ENCODE assay signal across 7 cellular contexts in genomic region chr1:16905112-16905855, GRCh38. TPM values are rescaled to one million over a fixed set of nuclear protein-coding genes. Genes with fewer than 3 reads are reported as not detected.
DNase-seq lines count a peak whose midpoint lies in the region; ATAC-seq and TF ChIP-seq lines count a peak whose summit lies in the region.

No MANE protein-coding gene starts in this region.

- H3K9me2 ChIP-seq in OCI-LY7 (ENCODE audit: insufficient read depth, low read length) = no peaks in the 10 kb centered on the region

- H3K9me3 ChIP-seq in OCI-LY7 (ENCODE audit: low read length) (peaks cover 12% of the 10 kb centered on the region; the same call in 1 of the 2 replicates), skeletal muscle tissue (ENCODE audit: control insufficient read depth in 3 of 3, low read length in 3 of 3) (no peaks in the 10 kb centered on the region)

- H3K4me3 ChIP-seq in GM06990 (replicated peaks; ENCODE audit: low read depth, low read length) (peak overlapping the region; percentile 60), OCI-LY7 (ENCODE audit: low read depth, low read length, poor library complexity, severe bottlenecking) (peak overlapping the region; percentile 65), skeletal muscle tissue (ENCODE audit: low read length in 3 of 3) (peak overlapping the region; percentile 86 to 93 (median 90))

- intact Hi-C loops in OCI-LY7 (cut with micrococcal nuclease; ENCODE audit: unreplicated experiment) = loop anchor here (2.0 to 5.0 kb wide), 2 partner anchors 464 to 698 kb away; partner anchors contain the start of gene NECAP2

- no peaks in the 10 kb centered on the region for H4K20me1 ChIP-seq in OCI-LY7 (ENCODE audit: insufficient read depth, low read length)

- TF ChIP-seq CTCF in GM06990 (IDR thresholded peaks at IDR 0.05; ENCODE audit: insufficient read depth, low read length, poor library complexity, severe bottlenecking) (no peak), OCI-LY7 (conservative IDR thresholded peaks at IDR 0.05; ENCODE audit: low read length) (no peak)

- H3K27me3 ChIP-seq in GM06990 (replicated peaks; ENCODE audit: control insufficient read depth, insufficient read depth, low read length) (no peaks in the 10 kb centered on the region), skeletal muscle tissue (ENCODE audit: control insufficient read depth in 3 of 3, insufficient read depth in 3 of 3, low read length in 3 of 3) (no peaks in the 10 kb centered on the region)

- no peaks in the 10 kb centered on the region for H3K36me3 ChIP-seq in GM06990 (ENCODE audit: control insufficient read depth, insufficient read depth, low read length)
- no peaks in the 10 kb centered on the region for H3K36me3 ChIP-seq in OCI-LY7 (ENCODE audit: insufficient read depth, low read length)
- no peaks in the 10 kb centered on the region for H3K36me3 ChIP-seq in skeletal muscle tissue (ENCODE audit: control insufficient read depth in 3 of 3, insufficient read depth in 3 of 3, low read length in 3 of 3)

- BruUV-seq in OCI-LY7 (replicated peaks; lab: Mats Ljungman, UMichigan) = TSS peak; percentile 87

- peak overlapping the region; percentile 47; the same call in 1 of the 2 replicates for H2AFZ ChIP-seq in OCI-LY7 (ENCODE audit: low read length)

- ATAC-seq in GM21526 (IDR thresholded peaks at IDR 0.05; ENCODE audit: low FRiP score, unreplicated experiment) = peak; percentile 70

- peak overlapping the region; percentile 95 for H3K27ac ChIP-seq in OCI-LY7 (ENCODE audit: low read depth, low read length, poor library complexity, severe bottlenecking)
- peak overlapping the region; percentile 100 for H3K27ac ChIP-seq in angular gyrus (ENCODE audit: low read depth, low read length)
- H3K27ac ChIP-seq in skeletal muscle tissue (ENCODE audit: low read depth, low read length) = peak overlapping the region; percentile 98

- H3K79me2 ChIP-seq in OCI-LY7 (ENCODE audit: insufficient read depth, low read depth, low read length) = no peaks in the 10 kb centered on the region

- POLR2A ChIA-PET in OCI-LY7 (lab: Charles Lee) = interaction anchor here (0.6 to 2.2 kb wide), 6 partner anchors 8 to 1614 kb away, joined by 3 to 7 read pairs (median 4); partner anchors contain the start of gene RNU1-2

- DNase-seq in GM06990 (ENCODE audit: extremely low read depth, insufficient read length) (peak; percentile 90), HS-5 (ENCODE audit: low read depth) (peak; percentile 96), OCI-LY7 (ENCODE audit: low spot score) (peak; percentile 84), iPS DF 19.7 (ENCODE audit: low read depth, low spot score) (peak; percentile 70)

- H3K4me2 ChIP-seq in OCI-LY7 (ENCODE audit: low read length) = peak overlapping the region; percentile 96

- H3K4me1 ChIP-seq in OCI-LY7 (ENCODE audit: insufficient read depth, low read length, poor library complexity, severe bottlenecking) (peaks cover 60% of the 10 kb centered on the region), skeletal muscle tissue (ENCODE audit: control insufficient read depth in 3 of 3, insufficient read depth in 3 of 3, low read length in 3 of 3) (peaks cover 21 to 24% (median 21%) of the 10 kb centered on the region in 3 donors)

- CTCF ChIA-PET in OCI-LY7 (lab: Charles Lee; ENCODE audit: unreplicated experiment) = no interaction called here

- peak overlapping the region; percentile 93 to 100 (median 99) for H3K9ac ChIP-seq in skeletal muscle tissue (ENCODE audit: low read depth in 1 of 3, low read length in 3 of 3)

RNA-seq across cellular contexts. Expression of gene RNU1-2, which starts 9.5 kb away (rescaled TPM):
- total RNA-seq in OCI-LY7 (2014; rRNA removed; shearing (Covaris generic)) = under 0.01 TPM in 2 replicates
- 1,721 and 1,968 TPM in 2 replicates for total RNA-seq in OCI-LY7 (2022)
- under 0.01 TPM for total RNA-seq in skeletal muscle tissue

RNA-seq across cellular contexts. Expression of gene CROCC, which starts 16.4 kb away (rescaled TPM):
- total RNA-seq in OCI-LY7 (2014; rRNA removed; shearing (Covaris generic)) = 36.3 and 57.9 TPM in 2 replicates
- total RNA-seq in OCI-LY7 (2022) (54.0 and 54.1 TPM in 2 replicates), skeletal muscle tissue (6.8 TPM)

Comparison
In these comparisons a context has a peak if more than half of its experiments do, and no peak if none do; other contexts are left out.
1. Peak in every context shown above with its lines: DNase-seq, ATAC-seq, H3K4me3 ChIP-seq and H3K27ac ChIP-seq.